Comparison of ENCODE assay signal across 15 cellular contexts in the genomic region with DNA sequence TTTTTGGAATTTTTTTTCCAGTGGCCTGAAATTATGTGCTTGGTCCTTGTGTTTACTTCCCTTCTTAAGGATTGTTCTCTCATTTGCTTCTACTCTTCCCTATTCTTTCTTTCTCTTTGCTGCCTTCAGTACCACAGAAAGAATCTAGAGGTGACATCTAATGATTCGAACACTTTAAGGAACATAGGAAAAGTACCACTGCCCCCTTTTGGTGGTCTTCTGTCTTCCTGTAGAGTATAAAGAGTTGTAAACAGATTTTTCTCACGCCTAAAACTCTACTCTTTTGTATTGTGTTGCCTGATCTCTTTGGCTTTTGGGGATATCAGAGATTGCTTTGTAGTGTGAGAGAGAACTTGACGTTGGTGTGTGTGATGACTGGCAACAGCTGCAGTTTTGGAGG. TPM values are rescaled to one million over a fixed set of nuclear protein-coding genes. Genes with fewer than 3 reads are reported as not detected.
DNase-seq lines count a peak whose midpoint lies in the region; ATAC-seq and TF ChIP-seq lines count a peak whose summit lies in the region.
"Had no signal": no experiment of that assay in that cellular context is flagged by ENCODE, and none has a peak within 500 bp of the region (broad histone marks: within the 10 kb centered on the region; RNA-seq: fewer than 3 reads in every experiment).

No MANE protein-coding gene starts in this region.

- H3F3A ChIP-seq in DOHH2 (ENCODE audit: control insufficient read depth, insufficient read depth), result no peaks in the 10 kb centered on the region

- H3K4me1 ChIP-seq in DOHH2 (ENCODE audit: control insufficient read depth, low read length) (no peaks in the 10 kb centered on the region), RWPE2 (ENCODE audit: insufficient read depth, poor library complexity, severe bottlenecking) (no peaks in the 10 kb centered on the region)
- H3K4me1 ChIP-seq: colonic mucosa, parathyroid adenoma had no signal

- no peak overlapping the region for H3K27ac Mint-ChIP-seq in activated naive CD4-positive, alpha-beta T cell treated with anti-CD3 and anti-CD28 coated beads, Interleukin-2, amount 50 U/mL, for 72 hours
- H3K27ac Mint-ChIP-seq: CD4-positive, CD25-positive, alpha-beta regulatory T cell; stimulated activated naive CD8-positive, alpha-beta T cell treated with anti-CD3 and anti-CD28 coated beads, Interleukin-15, amount 100 ng/mL, for 72 hours had no signal

- ATAC-seq in RWPE2 (ENCODE audit: low read depth) (no peak), HG02571 (IDR thresholded peaks at IDR 0.05; ENCODE audit: unreplicated experiment) (no peak)
- ATAC-seq in activated naive CD4-positive, alpha-beta T cell treated with anti-CD3 and anti-CD28 coated beads, Interleukin-2, amount 50 U/mL, for 72 hours, result no peak
- ATAC-seq: stimulated activated naive CD8-positive, alpha-beta T cell treated with anti-CD3 and anti-CD28 coated beads, Interleukin-15, amount 100 ng/mL, for 72 hours had no signal

- H3K4me3 ChIP-seq in DOHH2 (ENCODE audit: low read length) (no peak overlapping the region), RWPE2 (ENCODE audit: severe bottlenecking) (no peak overlapping the region)
- H3K4me3 ChIP-seq in Jurkat, Clone E6-1 (ENCODE audit: low read length), result no peak overlapping the region
- H3K4me3 ChIP-seq: colonic mucosa had no signal

- TF ChIP-seq CTCF in DOHH2 (IDR thresholded peaks at IDR 0.05; ENCODE audit: low read depth, low read length, poor library complexity, severe bottlenecking), result peak; percentile 28
- peak; percentile 24 for TF ChIP-seq CTCF in RWPE2 (IDR thresholded peaks at IDR 0.05; ENCODE audit: poor library complexity, severe bottlenecking)

- no peaks in the 10 kb centered on the region for H4K20me1 ChIP-seq in DOHH2 (ENCODE audit: control insufficient read depth, insufficient read depth, low read depth, low read length)

- no peaks in the 10 kb centered on the region for H3K79me2 ChIP-seq in DOHH2 (ENCODE audit: control insufficient read depth, low read length)
- H3K79me2 ChIP-seq: parathyroid adenoma had no signal

- peak; percentile 17 for DNase-seq in Jurkat, Clone E6-1 (ENCODE audit: low read depth, low spot score)
- DNase-seq in RWPE2 (ENCODE audit: low spot score) (no peak), left kidney (ENCODE audit: low read depth, low spot score) (peak; percentile 41)
- no peak for DNase-seq in activated naive CD4-positive, alpha-beta T cell treated with anti-CD3 and anti-CD28 coated beads, Interleukin-2, amount 50 U/mL, for 72 hours (ENCODE audit: low spot score in 2 of 2)
- no peak for DNase-seq in stimulated activated CD8-positive, alpha-beta memory T cell treated with anti-CD3 and anti-CD28 coated beads, Interleukin-4, amount 100 ng/mL, for 48 hours
- DNase-seq: activated effector memory CD4-positive, alpha-beta T cell treated with Interleukin-2 at 50 U/mL for 16 hours; CD4-positive, CD25-positive, alpha-beta regulatory T cell; colonic mucosa; GF-D8; head of caudate nucleus; kidney glomerular epithelial cell; stimulated activated naive CD8-positive, alpha-beta T cell treated with anti-CD3 and anti-CD28 coated beads, Interleukin-15, amount 100 ng/mL, for 72 hours had no signal

- H3K27ac ChIP-seq in DOHH2 (ENCODE audit: low read depth, low read length) (no peak overlapping the region), RWPE2 (ENCODE audit: poor library complexity, severe bottlenecking) (no peak overlapping the region)
- H3K27ac ChIP-seq: colonic mucosa, parathyroid adenoma had no signal

- H3K9me3 ChIP-seq in DOHH2 (ENCODE audit: control insufficient read depth, insufficient read depth, low read length) (no peaks in the 10 kb centered on the region), RWPE2 (ENCODE audit: severe bottlenecking) (peaks cover 5% of the 10 kb centered on the region)
- H3K9me3 ChIP-seq: colonic mucosa had no signal

- no peak overlapping the region for H3K4me2 ChIP-seq in DOHH2 (ENCODE audit: low read length)

- H3K36me3 ChIP-seq in DOHH2 (ENCODE audit: control insufficient read depth, low read length) (no peaks in the 10 kb centered on the region), RWPE2 (ENCODE audit: low read depth) (no peaks in the 10 kb centered on the region)
- H3K36me3 ChIP-seq: colonic mucosa had no signal

- H3K27me3 ChIP-seq in DOHH2 (ENCODE audit: control insufficient read depth, low read length), result peaks cover 16% of the 10 kb centered on the region; the same call in 1 of the 2 replicates
- peaks cover 21% of the 10 kb centered on the region for H3K27me3 ChIP-seq in RWPE2 (ENCODE audit: insufficient read depth, poor library complexity, severe bottlenecking)
- H3K27me3 ChIP-seq: colonic mucosa had no signal

- H3K36me3 Mint-ChIP-seq in activated naive CD4-positive, alpha-beta T cell treated with anti-CD3 and anti-CD28 coated beads, Interleukin-2, amount 50 U/mL, for 72 hours, result peaks cover 4 to 14% of the 10 kb centered on the region in 2 donors
- H3K36me3 Mint-ChIP-seq: CD4-positive, CD25-positive, alpha-beta regulatory T cell had no signal

- H3K9me3 Mint-ChIP-seq in activated naive CD4-positive, alpha-beta T cell treated with anti-CD3 and anti-CD28 coated beads, Interleukin-2, amount 50 U/mL, for 72 hours, result peaks cover 19 to 30% of the 10 kb centered on the region in 2 donors

- no peaks in the 10 kb centered on the region for H3K9me2 ChIP-seq in DOHH2 (replicated peaks; ENCODE audit: control insufficient read depth, low read length)

RNA-seq across cellular contexts. Expression of gene SCTR, which starts 7.0 kb away (rescaled TPM):
- polyA plus RNA-seq in Jurkat, Clone E6-1 (2012; ENCODE audit: insufficient read depth, insufficient read length), result not detected
- not detected for total RNA-seq in activated naive CD4-positive, alpha-beta T cell treated with anti-CD3 and anti-CD28 coated beads, Interleukin-2, amount 50 U/mL, for 72 hours
- total RNA-seq: CD4-positive, CD25-positive, alpha-beta regulatory T cell had no signal
- polyA plus RNA-seq: CD4-positive, CD25-positive, alpha-beta regulatory T cell had no signal

RNA-seq across cellular contexts. Expression of gene CFAP221, which starts 13.0 kb away (rescaled TPM):
- polyA plus RNA-seq in Jurkat, Clone E6-1 (2012; ENCODE audit: insufficient read depth, insufficient read length), result not detected
- not detected for total RNA-seq in activated naive CD4-positive, alpha-beta T cell treated with anti-CD3 and anti-CD28 coated beads, Interleukin-2, amount 50 U/mL, for 72 hours
- total RNA-seq: CD4-positive, CD25-positive, alpha-beta regulatory T cell; colonic mucosa had no signal
- polyA plus RNA-seq: CD4-positive, CD25-positive, alpha-beta regulatory T cell had no signal

Comparison
In these comparisons a context has a peak if more than half of its experiments do, and no peak if none do; other contexts are left out.
1. DNase-seq: peak in Jurkat, Clone E6-1 (single experiment) and left kidney (single experiment); none in RWPE2 (single experiment), activated naive CD4-positive, alpha-beta T cell treated with anti-CD3 and anti-CD28 coated beads, Interleukin-2, amount 50 U/mL, for 72 hours (0 of 2) and stimulated activated CD8-positive, alpha-beta memory T cell treated with anti-CD3 and anti-CD28 coated beads, Interleukin-4, amount 100 ng/mL, for 48 hours (single experiment).